In genomic region chrX:107503996-107504395, GRCh38 we compare ENCODE assay signal across 24 cellular contexts. TPM values are rescaled to one million over a fixed set of nuclear protein-coding genes. Genes with fewer than 3 reads are reported as not detected.
"Had no signal": no experiment of that assay in that cellular context is flagged by ENCODE, and none has a peak within 500 bp of the region (broad histone marks: within the 10 kb centered on the region; RNA-seq: fewer than 3 reads in every experiment).

No MANE protein-coding gene starts in this region.

- H3K36me3 Mint-ChIP-seq: activated naive CD4-positive, alpha-beta T cell treated with anti-CD3 and anti-CD28 coated beads, Interleukin-2, amount 50 U/mL, for 24 hours; WTC11 had no signal

- H3K4me3 ChIP-seq: breast epithelium had no signal

- H3K4me3 Mint-ChIP-seq: activated CD8-positive, alpha-beta T cell treated with anti-CD3 and anti-CD28 coated beads, Interleukin-2, amount 10 ng/mL, durations not matched to agents 7 days and 5 days; activated naive CD4-positive, alpha-beta T cell treated with anti-CD3 and anti-CD28 coated beads, Interleukin-2, amount 50 U/mL, for 24 hours; activated T-cell treated with anti-CD3 and anti-CD28 coated beads, Interleukin-2, amount 50 U/mL, for 24 hours; activated T-helper 1 cell treated with anti-CD3 and anti-CD28 coated beads, Interleukin-12 subunit alpha, Interleukin-12 subunit beta, Interleukin-2, Interleukin-4 antibody, amounts not matched to agents 30 ng/mL and 10 ng/mL and 1 ng/mL, durations not matched to agents 14 hours and 24 hours and 36 hours; T-helper 17 cell; WTC11 had no signal

- H3K9me3 Mint-ChIP-seq: activated naive CD4-positive, alpha-beta T cell treated with anti-CD3 and anti-CD28 coated beads, Interleukin-2, amount 50 U/mL, for 24 hours; activated T-cell treated with anti-CD3 and anti-CD28 coated beads, Interleukin-2, amount 50 U/mL, for 24 hours; activated T-helper 1 cell treated with anti-CD3 and anti-CD28 coated beads, Interleukin-12 subunit alpha, Interleukin-12 subunit beta, Interleukin-2, Interleukin-4 antibody, amounts not matched to agents 30 ng/mL and 10 ng/mL and 1 ng/mL, durations not matched to agents 14 hours and 24 hours and 36 hours; WTC11 had no signal

- H3K4me1 Mint-ChIP-seq: activated naive CD4-positive, alpha-beta T cell treated with anti-CD3 and anti-CD28 coated beads, Interleukin-2, amount 50 U/mL, for 24 hours; T-helper 17 cell had no signal

- H3K4me1 ChIP-seq: breast epithelium had no signal

- H3K36me3 ChIP-seq: breast epithelium had no signal

- H3K27ac ChIP-seq: breast epithelium had no signal

- DNase-seq: activated CD4-positive, alpha-beta T cell treated with anti-CD3 and anti-CD28 coated beads for 48 hours; activated CD4-positive, alpha-beta T cell treated with anti-CD3 and anti-CD28 coated beads, Interleukin-2, amount 50 U/mL, for 4 hours; activated CD4-positive, CD25-positive, alpha-beta regulatory T cell treated with anti-CD3 and anti-CD28 coated beads, Interleukin-2, amount 50 U/mL, for 72 hours; activated CD8-positive, alpha-beta T cell treated with anti-CD3 and anti-CD28 coated beads, Interleukin-2, amount 10 ng/mL, durations not matched to agents 7 days and 5 days; activated effector memory CD4-positive, alpha-beta T cell treated with Interleukin-2 at 50 U/mL for 16 hours; activated naive CD4-positive, alpha-beta T cell; activated T-cell treated with anti-CD3 and anti-CD28 coated beads, Interleukin-2, amount 50 U/mL, for 24 hours; aorta; caudate nucleus; MM.1S; NCI-H1105; NCI-H146; NCI-H2029; NCI-H2107; NCI-H524 treated with DMSO at 0.1 percent for 48 hours; NCI-H774; NK-92 treated with Interleukin-12 subunit alpha and Interleukin-12 subunit beta, amount 100 ng/mL, for 24 hours; SIG-M5; T-helper 17 cell; T-helper 9 cell had no signal

- H3K27ac Mint-ChIP-seq: activated CD8-positive, alpha-beta T cell treated with anti-CD3 and anti-CD28 coated beads, Interleukin-2, amount 10 ng/mL, durations not matched to agents 7 days and 5 days; activated naive CD4-positive, alpha-beta T cell treated with anti-CD3 and anti-CD28 coated beads, Interleukin-2, amount 50 U/mL, for 24 hours; activated T-cell treated with anti-CD3 and anti-CD28 coated beads, Interleukin-2, amount 50 U/mL, for 24 hours; activated T-helper 1 cell treated with anti-CD3 and anti-CD28 coated beads, Interleukin-12 subunit alpha, Interleukin-12 subunit beta, Interleukin-2, Interleukin-4 antibody, amounts not matched to agents 30 ng/mL and 10 ng/mL and 1 ng/mL, durations not matched to agents 14 hours and 24 hours and 36 hours; T-helper 17 cell; WTC11 had no signal

RNA-seq across cellular contexts. Expression of gene FRMPD3, which starts 54.5 kb away (rescaled TPM):
- total RNA-seq: activated T-helper 1 cell treated with anti-CD3 and anti-CD28 coated beads, Interleukin-12 subunit alpha, Interleukin-12 subunit beta, Interleukin-2, Interleukin-4 antibody, amounts not matched to agents 30 ng/mL and 10 ng/mL and 1 ng/mL, durations not matched to agents 14 hours and 24 hours and 36 hours had no signal
